ENCODE assay signal across 9 cellular contexts in genomic region chr1:6424619-6425593, GRCh38. TPM values are rescaled to one million over a fixed set of nuclear protein-coding genes. Genes with fewer than 3 reads are reported as not detected.
DNase-seq lines count a peak whose midpoint lies in the region; ATAC-seq and TF ChIP-seq lines count a peak whose summit lies in the region.
"Had no signal": no experiment of that assay in that cellular context is flagged by ENCODE, and none has a peak within 500 bp of the region (broad histone marks: within the 10 kb centered on the region; RNA-seq: fewer than 3 reads in every experiment).

Gene ESPN, plus strand, starts transcription at chr1:6424776. Its CDS starts 180 bp downstream, at chr1:6424956.

- TF ChIP-seq CTCF in activated B cell treated with CpG ODN at 0.5 μM for 24 hours (IDR thresholded peaks at IDR 0.05) = no peak
- no peak for TF ChIP-seq CTCF in testis (IDR thresholded peaks at IDR 0.05)

- H3K36me3 Mint-ChIP-seq in activated CD4-positive, alpha-beta T cell treated with anti-CD3 and anti-CD28 coated beads, Interleukin-2, amount 10 ng/mL, durations not matched to agents 24 days and 14 days (ENCODE audit: low read depth) = no peaks in the 10 kb centered on the region
- H3K36me3 Mint-ChIP-seq in activated B cell treated with CpG ODN at 0.5 μM for 24 hours (ENCODE audit: low read depth) (no peaks in the 10 kb centered on the region), immature natural killer cell (no peaks in the 10 kb centered on the region)

- peaks cover 12% of the 10 kb centered on the region for H3K4me1 Mint-ChIP-seq in activated CD4-positive, alpha-beta T cell treated with anti-CD3 and anti-CD28 coated beads, Interleukin-2, amount 10 ng/mL, durations not matched to agents 24 days and 14 days
- H3K4me1 Mint-ChIP-seq in activated B cell treated with CpG ODN at 0.5 μM for 24 hours (peaks cover 15% of the 10 kb centered on the region), immature natural killer cell (peaks cover 7 to 11% of the 10 kb centered on the region in 2 donors)

- CTCF ChIA-PET in activated B cell treated with CpG ODN at 0.5 μM for 24 hours (lab: Charles Lee) = no interaction called here

- ATAC-seq in activated B cell treated with CpG ODN at 0.5 μM for 24 hours (ENCODE audit: low read depth) = peak; percentile 61
- no peak for ATAC-seq in HG02885 (IDR thresholded peaks at IDR 0.05; ENCODE audit: poor library complexity, unreplicated experiment)

- H3K9me3 Mint-ChIP-seq in activated CD4-positive, alpha-beta T cell treated with anti-CD3 and anti-CD28 coated beads, Interleukin-2, amount 10 ng/mL, durations not matched to agents 24 days and 14 days = no peaks in the 10 kb centered on the region
- H3K9me3 Mint-ChIP-seq in activated B cell treated with CpG ODN at 0.5 μM for 24 hours = no peaks in the 10 kb centered on the region
- peaks cover 0 to 2% (median 0%) of the 10 kb centered on the region in 6 donors for H3K9me3 Mint-ChIP-seq in immature natural killer cell

- no peak within 1 kb of the TSS for H3K27ac ChIP-seq in testis

- H3K4me3 ChIP-seq in testis = peak within 1 kb of the TSS; percentile 45 to 56

- intact Hi-C loops in activated CD4-positive, alpha-beta T cell treated with anti-CD3 and anti-CD28 coated beads, Interleukin-2, amount 10 ng/mL, durations not matched to agents 24 days and 14 days (cut with micrococcal nuclease) = loop anchor here (5.0 kb wide), 2 partner anchors 37 to 178 kb away; no protein-coding TSS in a partner anchor
- intact Hi-C loops in activated B cell treated with CpG ODN at 0.5 μM for 24 hours (cut with micrococcal nuclease) (no loop called here), testis (cut with DNase I; ENCODE audit: low total_unique reads) (no loop called here)

- peak; percentile 72 for DNase-seq in activated CD4-positive, alpha-beta T cell treated with anti-CD3 and anti-CD28 coated beads, Interleukin-2, amount 10 ng/mL, durations not matched to agents 24 days and 14 days
- DNase-seq in activated CD4-positive, alpha-beta T cell treated with anti-CD3 and anti-CD28 coated beads, Interleukin-2, amount 50 U/mL, for 1 hour = no peak
- DNase-seq in activated B cell treated with CpG ODN at 0.5 μM for 24 hours = no peak
- DNase-seq in immature natural killer cell = no peak
- DNase-seq in testis = no peak
- DNase-seq in HCEC 1CT = no peak
- no peak for DNase-seq in NCI-H510A treated with DMSO at 0.1 percent for 48 hours (lab: John Stamatoyannopoulos, UW)
- DNase-seq: cortex of kidney had no signal

- H3K36me3 ChIP-seq in testis (ENCODE audit: low read depth, missing control alignments) = no peaks in the 10 kb centered on the region

- peak within 1 kb of the TSS; percentile 63 for H3K4me3 Mint-ChIP-seq in activated CD4-positive, alpha-beta T cell treated with anti-CD3 and anti-CD28 coated beads, Interleukin-2, amount 10 ng/mL, durations not matched to agents 24 days and 14 days
- peak within 1 kb of the TSS; percentile 55 for H3K4me3 Mint-ChIP-seq in activated B cell treated with CpG ODN at 0.5 μM for 24 hours
- peak within 1 kb of the TSS; percentile 38 to 74 (median 59) for H3K4me3 Mint-ChIP-seq in immature natural killer cell

- peaks cover 25% of the 10 kb centered on the region for H3K4me1 ChIP-seq in testis

- no peak for TF ChIP-seq POLR2A in testis (IDR thresholded peaks at IDR 0.05)

- WGBS in testis, 2 donors = 11 to 47% methylated on average over 3 to 17 of the region's 99 CpGs

- H3K27ac Mint-ChIP-seq in activated CD4-positive, alpha-beta T cell treated with anti-CD3 and anti-CD28 coated beads, Interleukin-2, amount 10 ng/mL, durations not matched to agents 24 days and 14 days = no peak within 1 kb of the TSS
- H3K27ac Mint-ChIP-seq in activated B cell treated with CpG ODN at 0.5 μM for 24 hours = no peak within 1 kb of the TSS
- no peak within 1 kb of the TSS for H3K27ac Mint-ChIP-seq in immature natural killer cell

- peaks cover 47% of the 10 kb centered on the region for H3K27me3 Mint-ChIP-seq in activated CD4-positive, alpha-beta T cell treated with anti-CD3 and anti-CD28 coated beads, Interleukin-2, amount 10 ng/mL, durations not matched to agents 24 days and 14 days
- H3K27me3 Mint-ChIP-seq in activated B cell treated with CpG ODN at 0.5 μM for 24 hours = peaks cover 49% of the 10 kb centered on the region
- H3K27me3 Mint-ChIP-seq in immature natural killer cell (ENCODE audit: low read depth in 3 of 3) = peaks cover 8 to 15% (median 9%) of the 10 kb centered on the region in 3 donors

- POLR2A ChIA-PET in activated B cell treated with CpG ODN at 0.5 μM for 24 hours (lab: Charles Lee) = no interaction called here

- no peaks in the 10 kb centered on the region for H3K9me3 ChIP-seq in testis

- H3K27me3 ChIP-seq in testis = no peaks in the 10 kb centered on the region

RNA-seq across cellular contexts. Expression of gene ESPN, which starts in this region (rescaled TPM):
- 0.49 and 1.3 TPM in 2 replicates for total RNA-seq in activated CD4-positive, alpha-beta T cell treated with anti-CD3 and anti-CD28 coated beads, Interleukin-2, amount 10 ng/mL, durations not matched to agents 24 days and 14 days
- total RNA-seq in activated B cell treated with CpG ODN at 0.5 μM for 24 hours (0.18 TPM in 1 of 2 replicates, not detected in the other), testis (100 to 1,000 TPM; 396 to 404 TPM)
- polyA plus RNA-seq in immature natural killer cell (not detected), testis (ENCODE audit: insufficient read depth, low read depth, low replicate concordance) (270 TPM)

Comparison
In these comparisons a context has a peak if more than half of its experiments do, and no peak if none do; other contexts are left out.
1. RNA of gene ESPN (total RNA-seq): 396 to 404 TPM in testis; 0.49 to 1.3 TPM in activated CD4-positive, alpha-beta T cell treated with anti-CD3 and anti-CD28 coated beads, Interleukin-2, amount 10 ng/mL, durations not matched to agents 24 days and 14 days and 0.18 TPM in activated B cell treated with CpG ODN at 0.5 μM for 24 hours; every median in the first group is over 100 times any median in the second.
2. RNA of gene ESPN (polyA plus RNA-seq): 270 TPM in testis (single experiment); not detected in immature natural killer cell; every median in the first group is over 100 times any median in the second.
3. Peak in ATAC-seq in activated B cell treated with CpG ODN at 0.5 μM for 24 hours; RNA of the gene not detected or under 1 TPM.
4. Peak in every context shown above with its lines, with median percentiles within 50 percentile points of each other: H3K4me3 Mint-ChIP-seq.